In the genomic region with DNA sequence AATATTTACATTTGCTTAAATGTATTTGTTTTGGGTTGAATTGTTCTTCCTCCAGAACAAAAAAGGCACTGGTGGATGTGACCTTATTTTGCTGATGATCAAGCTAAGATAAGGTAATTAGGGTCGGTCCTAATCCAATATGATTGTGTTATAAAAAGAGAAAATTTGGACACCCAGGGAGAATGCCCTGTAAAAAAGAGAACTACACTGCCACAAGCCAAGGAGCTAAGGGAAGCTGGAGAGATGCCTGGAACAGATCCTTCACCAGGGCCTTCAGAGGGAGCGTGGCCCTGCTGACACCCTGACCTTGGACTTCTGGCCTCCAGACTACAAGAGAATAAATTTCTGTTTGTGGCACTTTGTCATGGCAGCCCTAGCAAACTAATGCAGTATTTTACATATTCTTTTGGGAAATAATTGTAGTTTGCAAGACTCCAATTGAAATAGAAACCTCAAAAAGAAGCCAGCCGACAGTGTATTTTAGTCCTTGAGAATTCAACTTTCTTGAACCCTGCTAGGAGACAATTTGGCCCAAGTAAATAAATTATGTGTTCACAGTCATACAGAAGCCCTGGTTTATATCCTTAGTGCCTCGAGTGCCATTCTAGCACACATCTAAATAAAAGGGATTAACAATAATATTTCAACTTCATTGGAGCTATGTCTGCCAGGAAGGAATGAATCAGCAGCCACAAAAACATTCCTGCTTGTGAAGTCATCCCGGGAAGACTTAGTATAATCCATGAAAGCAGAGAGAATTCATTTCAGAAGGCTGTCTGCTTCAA, we compare ENCODE assay signal across 11 cellular contexts.
DNase-seq lines count a peak whose midpoint lies in the region; ATAC-seq and TF ChIP-seq lines count a peak whose summit lies in the region.
"Had no signal": no experiment of that assay in that cellular context is flagged by ENCODE, and none has a peak within 500 bp of the region (broad histone marks: within the 10 kb centered on the region; RNA-seq: fewer than 3 reads in every experiment).

No MANE protein-coding gene starts in this region.

- intact Hi-C loops in Panc1 (cut with micrococcal nuclease; ENCODE audit: unreplicated experiment) = loop anchor here (10.0 kb wide), 1 partner anchor 149 kb away; no protein-coding TSS in a partner anchor
- intact Hi-C loops in esophagus muscularis mucosa (cut with DNase I) = no loop called here

- peak overlapping the region in 1 of 3 experiments; percentile 10 for H3K4me3 Mint-ChIP-seq in nephron
- H3K4me3 Mint-ChIP-seq in activated CD4-positive, alpha-beta T cell treated with anti-CD3 and anti-CD28 coated beads, Interleukin-2, amount 10 ng/mL, durations not matched to agents 7 days and 5 days = no peak overlapping the region
- H3K4me3 Mint-ChIP-seq: CD4-positive, CD25-positive, alpha-beta regulatory T cell had no signal

- WGBS in esophagus muscularis mucosa = 31% methylated on average over 5 of the region's 5 CpGs

- no peak for TF ChIP-seq EP300 in esophagus muscularis mucosa (IDR thresholded peaks at IDR 0.05)

- DNase-seq in AG04450 (ENCODE audit: low read depth, low spot score) (peak; percentile 87), Panc1 (ENCODE audit: low read depth, low spot score) (peak; percentile 89), esophagus muscularis mucosa (ENCODE audit: extremely low spot score) (peak; percentile 50), NOMO-1 treated with DMSO at 0.1 percent for 48 hours (lab: John Stamatoyannopoulos, UW; ENCODE audit: unreplicated experiment) (no peak), NCI-H345 (lab: John Stamatoyannopoulos, UW) (no peak)
- DNase-seq in stimulated activated naive CD4-positive, alpha-beta T cell (lab: John Stamatoyannopoulos, UW) = no peak
- DNase-seq in activated CD4-positive, alpha-beta T cell treated with anti-CD3 and anti-CD28 coated beads, Interleukin-2, amount 10 ng/mL, durations not matched to agents 7 days and 5 days = no peak
- DNase-seq: activated CD8-positive, alpha-beta memory T cell treated with anti-CD3 and anti-CD28 coated beads for 24 hours; CD4-positive, CD25-positive, alpha-beta regulatory T cell; MV-4-11 had no signal

- CTCF ChIA-PET in AG04450 (lab: Charles Lee) = interaction anchor here (0.9 to 1.7 kb wide), 5 partner anchors 13 to 517 kb away, joined by 3 to 9 read pairs (median 4); no protein-coding TSS in a partner anchor
- CTCF ChIA-PET in Panc1 (lab: Charles Lee) = interaction anchor here (1.4 kb wide), 1 partner anchor 19 kb away, joined by 5 read pairs; no protein-coding TSS in a partner anchor
- CTCF ChIA-PET in activated CD4-positive, alpha-beta T cell treated with anti-CD3 and anti-CD28 coated beads, Interleukin-2, amount 10 ng/mL, durations not matched to agents 7 days and 5 days (lab: Charles Lee) = interaction anchor here (0.6 to 1.1 kb wide), 2 partner anchors 16 to 272 kb away, joined by 3 read pairs; no protein-coding TSS in a partner anchor

- in situ Hi-C loops in Panc1 (cut with HindIII; ENCODE audit: low pct_unique_long_range_greater_than_20kb, low sequenced_read_pairs) = no loop called here

- no peak for TF ChIP-seq CTCF in AG04450 (IDR thresholded peaks at IDR 0.05; ENCODE audit: low read depth, low read length)
- TF ChIP-seq CTCF in Panc1 (IDR thresholded peaks at IDR 0.05) = no peak
- TF ChIP-seq CTCF in esophagus muscularis mucosa (IDR thresholded peaks at IDR 0.05) = no peak
- no peak for TF ChIP-seq CTCF in nephron (IDR thresholded peaks at IDR 0.05; ENCODE audit: unreplicated experiment in 3 of 3)

- peak overlapping the region; percentile 61 to 90 (median 87) for H3K27ac Mint-ChIP-seq in nephron
- H3K27ac Mint-ChIP-seq in activated CD4-positive, alpha-beta T cell treated with anti-CD3 and anti-CD28 coated beads, Interleukin-2, amount 10 ng/mL, durations not matched to agents 7 days and 5 days = no peak overlapping the region
- H3K27ac Mint-ChIP-seq: CD4-positive, CD25-positive, alpha-beta regulatory T cell had no signal

- peaks cover 63% of the 10 kb centered on the region for H3K4me1 Mint-ChIP-seq in nephron
- no peaks in the 10 kb centered on the region for H3K4me1 Mint-ChIP-seq in activated CD4-positive, alpha-beta T cell treated with anti-CD3 and anti-CD28 coated beads, Interleukin-2, amount 10 ng/mL, durations not matched to agents 7 days and 5 days
- H3K4me1 Mint-ChIP-seq: CD4-positive, CD25-positive, alpha-beta regulatory T cell had no signal

- H3K9me3 Mint-ChIP-seq in nephron = no peaks in the 10 kb centered on the region
- no peaks in the 10 kb centered on the region for H3K9me3 Mint-ChIP-seq in activated CD4-positive, alpha-beta T cell treated with anti-CD3 and anti-CD28 coated beads, Interleukin-2, amount 10 ng/mL, durations not matched to agents 7 days and 5 days

- TF ChIP-seq POLR2A in esophagus muscularis mucosa (IDR thresholded peaks at IDR 0.05; ENCODE audit: low read depth) = no peak

- ATAC-seq in Panc1 = peak; percentile 37

- no peaks in the 10 kb centered on the region for H3K27me3 Mint-ChIP-seq in nephron (ENCODE audit: low read depth)
- H3K27me3 Mint-ChIP-seq in activated CD4-positive, alpha-beta T cell treated with anti-CD3 and anti-CD28 coated beads, Interleukin-2, amount 10 ng/mL, durations not matched to agents 7 days and 5 days = no peaks in the 10 kb centered on the region
- H3K27me3 Mint-ChIP-seq: CD4-positive, CD25-positive, alpha-beta regulatory T cell had no signal

- H3K36me3 Mint-ChIP-seq in nephron (ENCODE audit: low read depth) = peaks cover 5% of the 10 kb centered on the region
- H3K36me3 Mint-ChIP-seq in activated CD4-positive, alpha-beta T cell treated with anti-CD3 and anti-CD28 coated beads, Interleukin-2, amount 10 ng/mL, durations not matched to agents 7 days and 5 days (ENCODE audit: low read depth) = no peaks in the 10 kb centered on the region
- H3K36me3 Mint-ChIP-seq: CD4-positive, CD25-positive, alpha-beta regulatory T cell had no signal

- H3K4me3 ChIP-seq in AG04450 (ENCODE audit: low read depth, low read length) (no peak overlapping the region), Panc1 (ENCODE audit: low read depth in 2 of 2, low read length in 2 of 2) (no peak overlapping the region), esophagus muscularis mucosa (peak overlapping the region in 1 of 4 donors; percentile 12)

- peak overlapping the region; percentile 77 for H3K27ac ChIP-seq in AG04450 (ENCODE audit: low read depth, low read length)
- H3K27ac ChIP-seq in Panc1 (ENCODE audit: low read length) = peak overlapping the region; percentile 100
- peak overlapping the region; percentile 75 to 87 (median 84) for H3K27ac ChIP-seq in esophagus muscularis mucosa (replicated peaks in 1 of 4)

- H3K4me1 ChIP-seq in Panc1 (ENCODE audit: control insufficient read depth, insufficient read depth, low read length) (peaks cover 56% of the 10 kb centered on the region), esophagus muscularis mucosa (peaks cover 12 to 64% (median 63%) of the 10 kb centered on the region in 4 donors)

- POLR2A ChIA-PET in AG04450 (lab: Yijun Ruan, JAX) = interaction anchor here (0.6 to 2.4 kb wide), 11 partner anchors 12 to 359 kb away, joined by 3 to 17 read pairs (median 4); no protein-coding TSS in a partner anchor
- POLR2A ChIA-PET in Panc1 (lab: Charles Lee) = interaction anchor here (0.5 to 1.7 kb wide), 9 partner anchors 12 to 235 kb away, joined by 3 to 8 read pairs (median 3); no protein-coding TSS in a partner anchor
- POLR2A ChIA-PET in activated CD4-positive, alpha-beta T cell treated with anti-CD3 and anti-CD28 coated beads, Interleukin-2, amount 10 ng/mL, durations not matched to agents 7 days and 5 days (lab: Charles Lee) = no interaction called here

- no peaks in the 10 kb centered on the region for H3K9me3 ChIP-seq in AG04450 (ENCODE audit: control insufficient read depth, insufficient read depth, low read length)
- peaks cover 19% of the 10 kb centered on the region; the same call in 1 of the 2 replicates for H3K9me3 ChIP-seq in Panc1 (ENCODE audit: control insufficient read depth, insufficient read depth, low read depth, low read length)
- H3K9me3 ChIP-seq in esophagus muscularis mucosa = no peaks in the 10 kb centered on the region

- H3K27me3 ChIP-seq in AG04450 (ENCODE audit: control insufficient read depth, insufficient read depth, low read length) (no peaks in the 10 kb centered on the region), Panc1 (ENCODE audit: control insufficient read depth, insufficient read depth, low read length) (no peaks in the 10 kb centered on the region), esophagus muscularis mucosa (no peaks in the 10 kb centered on the region)

- TSS peak; percentile 76 for BruUV-seq in Panc1 (replicated peaks; lab: Mats Ljungman, UMichigan)

- H3K36me3 ChIP-seq in Panc1 (ENCODE audit: control insufficient read depth, insufficient read depth, low read length) (no peaks in the 10 kb centered on the region), esophagus muscularis mucosa (no peaks in the 10 kb centered on the region)

Comparison
In these comparisons a context has a peak if more than half of its experiments do, and no peak if none do; other contexts are left out.
1. DNase-seq: peak in AG04450 (single experiment), Panc1 (single experiment) and esophagus muscularis mucosa (single experiment); none in NOMO-1 treated with DMSO at 0.1 percent for 48 hours (single experiment), stimulated activated naive CD4-positive, alpha-beta T cell (0 of 6), activated CD4-positive, alpha-beta T cell treated with anti-CD3 and anti-CD28 coated beads, Interleukin-2, amount 10 ng/mL, durations not matched to agents 7 days and 5 days (single experiment) and NCI-H345 (single experiment).
2. Peak in every context shown above with its lines, with median percentiles within 50 percentile points of each other: H3K27ac ChIP-seq.